Comparison of ENCODE assay signal across 16 cellular contexts in genomic region chrX:123223859-123224258, GRCh38. TPM values are rescaled to one million over a fixed set of nuclear protein-coding genes. Genes with fewer than 3 reads are reported as not detected.
DNase-seq lines count a peak whose midpoint lies in the region; ATAC-seq, FAIRE-seq and TF ChIP-seq lines count a peak whose summit lies in the region.
"Had no signal": no experiment of that assay in that cellular context is flagged by ENCODE, and none has a peak within 500 bp of the region (broad histone marks: within the 10 kb centered on the region; RNA-seq: fewer than 3 reads in every experiment).

No MANE protein-coding gene starts in this region.

- H3K4me3 ChIP-seq in GM12878, result no peak overlapping the region
- H3K4me3 ChIP-seq in small intestine (ENCODE audit: low read depth in 1 of 2, low read length in 2 of 2), result no peak overlapping the region
- H3K4me3 ChIP-seq: neural progenitor cell, right lobe of liver had no signal

- H3K79me2 ChIP-seq in GM12878 (ENCODE audit: control insufficient read depth, insufficient read depth, low read length), result no peaks in the 10 kb centered on the region

- no peak overlapping the region for H3K9ac ChIP-seq in GM12878 (ENCODE audit: control insufficient read depth, insufficient read depth, low read length)
- H3K9ac ChIP-seq: neural progenitor cell had no signal

- H3K9me3 ChIP-seq in GM12878 (replicated peaks; ENCODE audit: control insufficient read depth, insufficient read depth, low read length) (no peaks in the 10 kb centered on the region), small intestine (ENCODE audit: control insufficient read depth, low read depth) (no peaks in the 10 kb centered on the region)
- H3K9me3 ChIP-seq: right lobe of liver had no signal

- peak; percentile 54 for FAIRE-seq in GM12878 (lab: Jason Lieb, UNC)
- FAIRE-seq in small intestine (lab: Jason Lieb, UNC), result no peak

- TF ChIP-seq EP300 in GM12878 (IDR thresholded peaks at IDR 0.05; ENCODE audit: borderline replicate concordance in 1 of 2, control insufficient read depth in 1 of 2, low read depth in 2 of 2, low read length in 2 of 2), result no peak

- SMC1A ChIA-PET in GM12878 (lab: Charles Lee; ENCODE audit: uncharacterized antibody, unreplicated experiment), result interaction anchor here (0.5 to 1.9 kb wide), 9 partner anchors 10 to 198 kb away, joined by 3 to 8 read pairs (median 3); no protein-coding TSS in a partner anchor

- no peak for TF ChIP-seq RAD21 in GM12878 (IDR thresholded peaks at IDR 0.05; ENCODE audit: insufficient read depth, low read depth, low read length)

- CTCF ChIA-PET in GM12878 (lab: Yijun Ruan, JAX), result no interaction called here

- no peak overlapping the region for H3K27ac ChIP-seq in GM12878 (ENCODE audit: control insufficient read depth, insufficient read depth)
- no peak overlapping the region for H3K27ac ChIP-seq in small intestine (ENCODE audit: low read depth in 1 of 2, low read length in 1 of 2)
- H3K27ac ChIP-seq: neural progenitor cell, right lobe of liver had no signal

- H3K4me2 ChIP-seq in GM12878 (ENCODE audit: control insufficient read depth, insufficient read depth), result no peak overlapping the region
- H3K4me2 ChIP-seq: neural progenitor cell had no signal

- H3K27me3 ChIP-seq in GM12878 (replicated peaks in 1 of 2; ENCODE audit: control insufficient read depth in 2 of 2, insufficient read depth in 2 of 2, low read length in 1 of 2), result no peaks in the 10 kb centered on the region
- H3K27me3 ChIP-seq in small intestine (ENCODE audit: control insufficient read depth in 2 of 2, insufficient read depth in 2 of 2, low read length in 2 of 2), result no peaks in the 10 kb centered on the region
- H3K27me3 ChIP-seq: neural progenitor cell, right lobe of liver had no signal

- H3K4me1 ChIP-seq in GM12878 (ENCODE audit: control insufficient read depth, insufficient read depth, low read length) (no peaks in the 10 kb centered on the region), small intestine (ENCODE audit: control insufficient read depth in 2 of 2, insufficient read depth in 1 of 2, low read depth in 1 of 2, low read length in 1 of 2) (no peaks in the 10 kb centered on the region)
- H3K4me1 ChIP-seq: right lobe of liver had no signal

- DNase-seq in GM12878 (ENCODE audit: low read depth, low spot score), result peak; percentile 24
- no peak for DNase-seq in small intestine
- DNase-seq in NAMALWA (ENCODE audit: low spot score), result no peak
- DNase-seq in NCI-H524 (lab: John Stamatoyannopoulos, UW), result no peak
- DNase-seq: H7; NCI-H2081 treated with DMSO at 0.1 percent for 48 hours; right lobe of liver; stimulated activated CD4-positive, alpha-beta T cell treated with anti-CD3 and anti-CD28 coated beads, Interleukin-4, amount 100 ng/mL, for 4 hours had no signal

- intact Hi-C loops in GM12878 (cut with micrococcal nuclease; ENCODE audit: unreplicated experiment), result no loop called here

- ATAC-seq in GM18870 (IDR thresholded peaks at IDR 0.05; ENCODE audit: unreplicated experiment) (peak; percentile 98), GM21515 (IDR thresholded peaks at IDR 0.05; ENCODE audit: unreplicated experiment) (peak; percentile 78), HG03039 (IDR thresholded peaks at IDR 0.05; ENCODE audit: unreplicated experiment) (peak; percentile 70), GM12878 (peak; percentile 92), SK-N-SH treated with all-trans-retinoic acid at 6 μM for 48 hours (no peak)
- ATAC-seq: right lobe of liver; stimulated activated effector memory CD8-positive, alpha-beta T cell treated with anti-CD3 and anti-CD28 coated beads, Interleukin-12 subunit alpha, Interleukin-12 subunit beta, amount 100 ng/mL, for 72 hours had no signal

- H3K36me3 ChIP-seq in GM12878 (ENCODE audit: control insufficient read depth in 2 of 2, insufficient read depth in 2 of 2, low read length in 1 of 2) (no peaks in the 10 kb centered on the region), small intestine (ENCODE audit: control insufficient read depth in 2 of 2, insufficient read depth in 2 of 2, low read length in 2 of 2) (no peaks in the 10 kb centered on the region)
- H3K36me3 ChIP-seq: neural progenitor cell, right lobe of liver had no signal

- POLR2A ChIA-PET in GM12878 (lab: Charles Lee), result no interaction called here

- no TSS peak for BruUV-seq in GM12878 (replicated peaks; lab: Mats Ljungman, UMichigan)

- RAD21 ChIA-PET in GM12878 (lab: Charles Lee; ENCODE audit: unreplicated experiment), result interaction anchor here (0.8 to 1.5 kb wide), 3 partner anchors 108 to 200 kb away, joined by 3 read pairs; no protein-coding TSS in a partner anchor

- TF ChIP-seq CTCF in GM12878 (IDR thresholded peaks at IDR 0.05 in 2 of 3, conservative IDR thresholded peaks at IDR 0.05 in 1 of 3; ENCODE audit: control insufficient read depth in 2 of 3, extremely low read depth in 1 of 3, insufficient read depth in 1 of 3, low read depth in 3 of 3, low read length in 3 of 3), result no peak

- in situ Hi-C loops in GM12878 (cut with MboI), result no loop called here

- no peaks in the 10 kb centered on the region for H4K20me1 ChIP-seq in GM12878 (ENCODE audit: control insufficient read depth, insufficient read depth)

- H2AFZ ChIP-seq in GM12878 (ENCODE audit: control insufficient read depth, low read depth, low read length), result no peak overlapping the region
- H2AFZ ChIP-seq: neural progenitor cell had no signal

- TF ChIP-seq POLR2A in GM12878 (IDR thresholded peaks at IDR 0.05; ENCODE audit: low read depth, low read length), result no peak

TF ChIP-seq in GM12878, 131 proteins besides CTCF, POLR2A, EP300 and RAD21 (continues in another document):
- TF ChIP-seq ATF7 (IDR thresholded peaks at IDR 0.05; ENCODE audit: low read depth), result peak; percentile 73
- no peak; the same call in 1 of the 2 replicates for TF ChIP-seq CREM (IDR thresholded peaks at IDR 0.05; ENCODE audit: low read depth)
- TF ChIP-seq NFYA (IDR thresholded peaks at IDR 0.05; ENCODE audit: borderline replicate concordance, low read depth, low read length), result no peak
- TF ChIP-seq SMARCA5 (IDR thresholded peaks at IDR 0.05), result no peak
- no peak for TF ChIP-seq CHD2 (IDR thresholded peaks at IDR 0.05; ENCODE audit: borderline replicate concordance, low read depth, low read length)
- TF ChIP-seq MYC (IDR thresholded peaks at IDR 0.05; ENCODE audit: insufficient read depth, insufficient read length, insufficient replicate concordance, low read length, severe bottlenecking), result no peak
- 0 out of 2 replicates have a peak, but pooled peaks have one; percentile 17 for TF ChIP-seq BCL11A (IDR thresholded peaks at IDR 0.05; ENCODE audit: low read depth, low read length)
- no peak for TF ChIP-seq SPI1 (IDR thresholded peaks at IDR 0.05; ENCODE audit: borderline replicate concordance, insufficient read depth, low read depth, low read length)
- peak; percentile 82 for TF ChIP-seq RUNX3 (IDR thresholded peaks at IDR 0.05; ENCODE audit: low read length)
- TF ChIP-seq IKZF2 (IDR thresholded peaks at IDR 0.05), result peak; percentile 59 to 70; a peak in 2 of 4 replicates
- TF ChIP-seq JUNB (IDR thresholded peaks at IDR 0.05), result peak; percentile 43
- TF ChIP-seq MTA2 (IDR thresholded peaks at IDR 0.05; ENCODE audit: low read depth), result peak; percentile 65
- no peak for TF ChIP-seq TCF12 (IDR thresholded peaks at IDR 0.05; ENCODE audit: low read depth, low read length)
- TF ChIP-seq NR2C1 (IDR thresholded peaks at IDR 0.05), result no peak
- no peak for TF ChIP-seq BMI1 (IDR thresholded peaks at IDR 0.05; ENCODE audit: borderline replicate concordance)

TF ChIP-seq in SK-N-SH treated with all-trans-retinoic acid at 6 μM for 48 hours, 23 proteins besides CTCF, POLR2A, EP300 and RAD21 (continues in another document):
- TF ChIP-seq ZC3H10 (CRISPR knock-in tag; IDR thresholded peaks at IDR 0.05) (no peak), RARB (CRISPR knock-in tag; IDR thresholded peaks at IDR 0.05) (no peak), ISL1 (CRISPR knock-in tag; IDR thresholded peaks at IDR 0.05) (no peak), GLIS3 (CRISPR knock-in tag; IDR thresholded peaks at IDR 0.05) (no peak)
- TF ChIP-seq, protein P1, sequence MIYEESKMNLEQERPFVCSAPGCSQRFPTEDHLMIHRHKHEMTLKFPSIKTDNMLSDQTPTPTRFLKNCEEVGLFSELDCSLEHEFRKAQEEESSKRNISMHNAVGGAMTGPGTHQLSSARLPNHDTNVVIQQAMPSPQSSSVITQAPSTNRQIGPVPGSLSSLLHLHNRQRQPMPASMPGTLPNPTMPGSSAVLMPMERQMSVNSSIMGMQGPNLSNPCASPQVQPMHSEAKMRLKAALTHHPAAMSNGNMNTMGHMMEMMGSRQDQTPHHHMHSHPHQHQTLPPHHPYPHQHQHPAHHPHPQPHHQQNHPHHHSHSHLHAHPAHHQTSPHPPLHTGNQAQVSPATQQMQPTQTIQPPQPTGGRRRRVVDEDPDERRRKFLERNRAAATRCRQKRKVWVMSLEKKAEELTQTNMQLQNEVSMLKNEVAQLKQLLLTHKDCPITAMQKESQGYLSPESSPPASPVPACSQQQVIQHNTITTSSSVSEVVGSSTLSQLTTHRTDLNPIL (CRISPR knock-in tag; IDR thresholded peaks at IDR 0.05; ENCODE audit: low read depth), result no peak

RNA-seq across cellular contexts. Expression of gene GRIA3, which starts 39.8 kb away (rescaled TPM):
- total RNA-seq in GM12878 (2013; cell fraction: nucleolus; rRNA removed), result 1.2 and 1.5 TPM in 2 replicates
- total RNA-seq in GM12878 (2014; rRNA removed) (1.6 and 2.5 TPM in 2 replicates), GM12878 (2014; rRNA removed; fragmentation: Illumina TruSeq; extraction: Trizol) (0.81 and 1.9 TPM in 2 replicates), GM12878 (2021) (0.51 and 2.1 TPM in 2 replicates)
- not detected for polyA plus RNA-seq in GM12878 (2011; ENCODE audit: low read depth)
- polyA plus RNA-seq in GM12878 (2011; rRNA removed) (3.4 and 4.1 TPM in 2 replicates), GM12878 (2014; fragmentation: Illumina TruSeq; extraction: Trizol) (0.66 and 2.1 TPM in 2 replicates), GM12878 (2014; fragmentation: Nextera tagmentation; extraction: Ambion mirVana) (1 to 10 TPM; 2.2 to 4.3 TPM), GM12878 (2014; rRNA removed) (1.1 and 2.4 TPM in 2 replicates), GM12878 (2016; fragmentation: Nextera tagmentation; extraction: Ambion mirVana) (under 1 TPM; 0.45 to 0.86 TPM), small intestine (under 1 TPM in 2 of 3 donors, not detected in 1; 0.22 to 0.84 TPM)
- 1.2 and 1.8 TPM in 2 replicates for polyA plus RNA-seq in GM12878 (2011; cell fraction: cytosol; rRNA removed)
- polyA plus RNA-seq in GM12878 (2011; cell fraction: nucleus; rRNA removed), result 0.99 and 1.4 TPM in 2 replicates
- 0.25 and 0.53 TPM in 2 replicates for polyA plus RNA-seq in GM12878 (2012)
- 0.88 TPM in 1 of 2 replicates, not detected in the other for polyA minus RNA-seq in GM12878 (2011; rRNA and poly(A)+ RNA removed)
- polyA minus RNA-seq in GM12878 (2011; cell fraction: cytosol; rRNA and poly(A)+ RNA removed), result not detected in 2 replicates
- 0.48 and 2.2 TPM in 2 replicates for polyA minus RNA-seq in GM12878 (2011; cell fraction: nucleus; rRNA and poly(A)+ RNA removed)
- total RNA-seq: LHCN-M2 had no signal
- polyA plus RNA-seq: CD14-positive monocyte had no signal
